8 cellular contexts compared by ENCODE assay signal in the genomic region with DNA sequence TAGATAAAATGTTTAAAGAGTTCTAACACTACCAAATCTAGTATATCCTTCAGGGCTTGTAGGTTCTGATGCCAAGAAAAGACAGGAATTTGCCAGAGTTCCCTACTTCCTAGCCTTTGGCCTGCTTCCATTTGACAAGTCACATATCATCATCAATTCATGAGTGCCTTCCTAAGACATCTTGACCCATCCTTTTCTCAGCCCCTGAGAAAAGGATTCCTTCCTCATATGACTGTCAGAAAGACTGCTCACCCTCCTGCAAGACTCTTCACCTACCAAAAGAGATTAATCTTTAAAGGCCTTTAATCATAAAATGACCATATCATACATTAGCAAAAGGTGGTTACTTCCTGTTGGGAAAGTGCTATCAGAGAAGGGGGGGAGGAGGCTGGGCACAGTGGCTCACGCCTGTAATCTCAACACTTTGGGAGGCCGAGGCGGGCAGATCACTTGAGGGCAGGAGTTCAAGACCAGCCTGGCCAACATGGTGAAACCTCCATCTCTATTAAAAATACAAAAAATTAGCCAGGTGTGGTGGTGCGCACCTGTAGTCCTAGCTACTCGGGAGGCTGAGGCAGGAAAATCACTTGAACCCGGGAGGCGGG. TPM values are rescaled to one million over a fixed set of nuclear protein-coding genes. Genes with fewer than 3 reads are reported as not detected.
A peak's percentile ranks its signal among the peaks of the same experiment; 100 is the strongest.
DNase-seq lines count a peak whose midpoint lies in the region; ATAC-seq and TF ChIP-seq lines count a peak whose summit lies in the region.
"Not testable (repeated sequence)": the region's sequence is repeated elsewhere in the genome, so short reads cannot be mapped to it uniquely, and the experiment has no call there.

No MANE protein-coding gene starts in this region.

- TF ChIP-seq EP300 in upper lobe of left lung (IDR thresholded peaks at IDR 0.05) = not testable (repeated sequence)

- H3K4me1 Mint-ChIP-seq in Calu3 (ENCODE audit: low read depth, unreplicated experiment) = peaks cover 28% of the 10 kb centered on the region
- peaks cover 52% of the 10 kb centered on the region for H3K4me1 Mint-ChIP-seq in dendritic cell treated with granulocyte-macrophage colony-stimulating factor and Interleukin-4, amounts not matched to agents 40 ng/mL and 50 ng/mL, for 4 days (ENCODE audit: low read depth)

- CTCF ChIA-PET in Calu3 (lab: Charles Lee) = not testable (repeated sequence)

- peak overlapping the region; percentile 87 for H3K27ac Mint-ChIP-seq in Calu3 (ENCODE audit: unreplicated experiment)
- peak overlapping the region; percentile 77 for H3K27ac Mint-ChIP-seq in dendritic cell treated with granulocyte-macrophage colony-stimulating factor and Interleukin-4, amounts not matched to agents 40 ng/mL and 50 ng/mL, for 4 days

- H3K27ac ChIP-seq in Peyer's patch (peak overlapping the region in 3 of 4 donors; percentile 14 to 65 (median 42)), hepatocyte (peak overlapping the region; percentile 90), prostate gland (peak overlapping the region; percentile 72 to 97), upper lobe of left lung (peak overlapping the region; percentile 60 to 75 (median 72))

- peak overlapping the region; percentile 54 for H3K4me2 ChIP-seq in hepatocyte

- H3K36me3 Mint-ChIP-seq in Calu3 (ENCODE audit: insufficient read depth, unreplicated experiment) = peaks cover 23% of the 10 kb centered on the region
- H3K36me3 Mint-ChIP-seq in dendritic cell treated with granulocyte-macrophage colony-stimulating factor and Interleukin-4, amounts not matched to agents 40 ng/mL and 50 ng/mL, for 4 days (ENCODE audit: low read depth) = peaks cover 38% of the 10 kb centered on the region

- not testable (repeated sequence) for H3K36me3 ChIP-seq in Peyer's patch; adipocyte (ENCODE audit: control insufficient read depth, insufficient read depth, low read length, severe bottlenecking); hepatocyte (replicated peaks; ENCODE audit: insufficient read depth, low read depth); mucosa of stomach (ENCODE audit: control insufficient read depth, insufficient read depth, low read length); prostate gland; upper lobe of left lung

- WGBS in hepatocyte (ENCODE audit: low lambda C conversion rate, missing lambda C conversion rate) = 96% methylated on average over 7 of the region's 7 CpGs
- 92% methylated on average over 7 of the region's 7 CpGs for WGBS in prostate gland
- 90 to 95% methylated on average over 7 of the region's 7 CpGs for WGBS in upper lobe of left lung, 2 donors

- not testable (repeated sequence) for H3K9me2 ChIP-seq in hepatocyte (replicated peaks; ENCODE audit: insufficient read depth)

- intact Hi-C loops in Calu3 (cut with micrococcal nuclease; ENCODE audit: unreplicated experiment); dendritic cell treated with granulocyte-macrophage colony-stimulating factor and Interleukin-4, amounts not matched to agents 40 ng/mL and 50 ng/mL, for 4 days (cut with micrococcal nuclease): not testable (repeated sequence)
- intact Hi-C loops in prostate gland (cut with DNase I) = loop anchor here (10.0 kb wide), 1 partner anchor 542 kb away; a partner anchor contains a TSS

- not testable (repeated sequence) for H3K27me3 Mint-ChIP-seq in Calu3 (ENCODE audit: unreplicated experiment); dendritic cell treated with granulocyte-macrophage colony-stimulating factor and Interleukin-4, amounts not matched to agents 40 ng/mL and 50 ng/mL, for 4 days

- H3K9me3 ChIP-seq in Peyer's patch; adipocyte (ENCODE audit: control insufficient read depth, low read length); hepatocyte (ENCODE audit: low read depth); mucosa of stomach (ENCODE audit: control insufficient read depth, low read length); prostate gland; upper lobe of left lung: not testable (repeated sequence)

- peak overlapping the region; percentile 10 for H3K9ac ChIP-seq in adipocyte (ENCODE audit: low read length)
- peak overlapping the region; percentile 32 for H3K9ac ChIP-seq in mucosa of stomach (ENCODE audit: low read length)

- H3K9me3 Mint-ChIP-seq in Calu3 (ENCODE audit: low read depth, unreplicated experiment); dendritic cell treated with granulocyte-macrophage colony-stimulating factor and Interleukin-4, amounts not matched to agents 40 ng/mL and 50 ng/mL, for 4 days: not testable (repeated sequence)

- not testable (repeated sequence) for DNase-seq in Calu3; adipocyte (ENCODE audit: low read depth); hepatocyte (ENCODE audit: low spot score); prostate gland (ENCODE audit: low spot score); upper lobe of left lung
- peak in 1 of 3 donors; percentile 57 for DNase-seq in Peyer's patch

- H3K4me1 ChIP-seq in Peyer's patch (peaks cover 1 to 33% (median 7%) of the 10 kb centered on the region in 4 donors), adipocyte (ENCODE audit: control insufficient read depth, insufficient read depth, low read length) (peaks cover 41% of the 10 kb centered on the region), hepatocyte (ENCODE audit: insufficient read depth) (peaks cover 22% of the 10 kb centered on the region), mucosa of stomach (ENCODE audit: control insufficient read depth, insufficient read depth, low read length) (peaks cover 29% of the 10 kb centered on the region), upper lobe of left lung (peaks cover 30 to 59% (median 46%) of the 10 kb centered on the region in 4 donors)
- H3K4me1 ChIP-seq in prostate gland (replicated peaks) = not testable (repeated sequence)

- not testable (repeated sequence) for H4K20me1 ChIP-seq in hepatocyte (ENCODE audit: insufficient read depth, poor library complexity, severe bottlenecking)

- not testable (repeated sequence) for ATAC-seq in upper lobe of left lung (ENCODE audit: low FRiP score in 2 of 2)

- TF ChIP-seq CTCF in Calu3 (IDR thresholded peaks at IDR 0.05; ENCODE audit: unreplicated experiment); Peyer's patch (IDR thresholded peaks at IDR 0.05); hepatocyte (IDR thresholded peaks at IDR 0.05; ENCODE audit: poor library complexity); prostate gland (IDR thresholded peaks at IDR 0.05); upper lobe of left lung (IDR thresholded peaks at IDR 0.05): not testable (repeated sequence)

- not testable (repeated sequence) for H3K4me3 ChIP-seq in Peyer's patch; hepatocyte; mucosa of stomach (ENCODE audit: low read length); prostate gland; upper lobe of left lung
- H3K4me3 ChIP-seq in adipocyte (ENCODE audit: low read length) = peak overlapping the region; percentile 66

- TF ChIP-seq POLR2A in Peyer's patch (IDR thresholded peaks at IDR 0.05); prostate gland (IDR thresholded peaks at IDR 0.05); upper lobe of left lung (IDR thresholded peaks at IDR 0.05): not testable (repeated sequence)

- H3K79me2 ChIP-seq in hepatocyte = peaks cover 72% of the 10 kb centered on the region

- BruUV-seq in Calu3 (replicated peaks; lab: Mats Ljungman, UMichigan) = not testable (repeated sequence)

- peak overlapping the region; percentile 54 for H3K4me3 Mint-ChIP-seq in Calu3 (ENCODE audit: low read depth, unreplicated experiment)
- H3K4me3 Mint-ChIP-seq in dendritic cell treated with granulocyte-macrophage colony-stimulating factor and Interleukin-4, amounts not matched to agents 40 ng/mL and 50 ng/mL, for 4 days = not testable (repeated sequence)

- H2AFZ ChIP-seq in hepatocyte = not testable (repeated sequence)

- H3K27me3 ChIP-seq in Peyer's patch; adipocyte (replicated peaks; ENCODE audit: control insufficient read depth, insufficient read depth, low read length); hepatocyte; mucosa of stomach (ENCODE audit: control insufficient read depth, insufficient read depth, low read length); prostate gland (replicated peaks; ENCODE audit: insufficient read depth); upper lobe of left lung: not testable (repeated sequence)

RNA-seq across cellular contexts. Expression of a gene that starts 3.3 kb away (rescaled TPM):
- 28.7 and 28.8 TPM in 2 replicates for total RNA-seq in Calu3 (2022)
- total RNA-seq in Peyer's patch = 10 to 100 TPM; 29.7 to 46.2 (median 36.8) TPM
- total RNA-seq in hepatocyte = 40.1 and 41.0 TPM in 2 replicates
- polyA plus RNA-seq in hepatocyte = 9.9 and 13.1 TPM in 2 replicates
- 10 to 100 TPM; 28.7 to 39.3 TPM for total RNA-seq in prostate gland
- total RNA-seq in upper lobe of left lung = 10 to 100 TPM; 13.5 to 56.0 (median 31.4) TPM
